26 cellular contexts compared by ENCODE assay signal in genomic region chrX:134931550-134931949, GRCh38. TPM values are rescaled to one million over a fixed set of nuclear protein-coding genes. Genes with fewer than 3 reads are reported as not detected.
DNase-seq lines count a peak whose midpoint lies in the region; ATAC-seq and TF ChIP-seq lines count a peak whose summit lies in the region.
"Had no signal": no experiment of that assay in that cellular context is flagged by ENCODE, and none has a peak within 500 bp of the region (broad histone marks: within the 10 kb centered on the region; RNA-seq: fewer than 3 reads in every experiment).

No MANE protein-coding gene starts in this region.

- no peaks in the 10 kb centered on the region for H3K4me1 Mint-ChIP-seq in Caco-2 (ENCODE audit: low read depth, unreplicated experiment)
- H3K4me1 Mint-ChIP-seq: activated CD4-positive, alpha-beta T cell treated with anti-CD3 and anti-CD28 coated beads, Interleukin-2, amount 10 ng/mL, durations not matched to agents 7 days and 5 days; GM23338; stimulated activated naive CD8-positive, alpha-beta T cell treated with anti-CD3 and anti-CD28 coated beads, Interleukin-15, amount 100 ng/mL, for 72 hours had no signal

- no peaks in the 10 kb centered on the region for H3K9me3 ChIP-seq in Caco-2
- no peaks in the 10 kb centered on the region for H3K9me3 ChIP-seq in GM23248 (ENCODE audit: low read depth)
- H3K9me3 ChIP-seq in left lung: no peaks in the 10 kb centered on the region
- H3K9me3 ChIP-seq: heart left ventricle, tibial artery had no signal

- TF ChIP-seq CTCF in Caco-2 (IDR thresholded peaks at IDR 0.05; ENCODE audit: insufficient read depth in 1 of 2, low read depth in 1 of 2, low read length in 1 of 2, severe bottlenecking in 1 of 2, unreplicated experiment in 1 of 2): no peak
- TF ChIP-seq CTCF in choroid plexus epithelial cell (conservative IDR thresholded peaks at IDR 0.05; ENCODE audit: low read depth, low read length): peak; percentile 16
- TF ChIP-seq CTCF in left lung (IDR thresholded peaks at IDR 0.05): no peak

- BruUV-seq in Caco-2 (replicated peaks; lab: Mats Ljungman, UMichigan): no TSS peak

- H3K27ac Mint-ChIP-seq in Caco-2 (ENCODE audit: unreplicated experiment): peak overlapping the region; percentile 1
- H3K27ac Mint-ChIP-seq: activated T-helper 1 cell treated with anti-CD3 and anti-CD28 coated beads, Interleukin-12 subunit alpha, Interleukin-12 subunit beta, Interleukin-2, Interleukin-4 antibody, amounts not matched to agents 30 ng/mL and 10 ng/mL and 1 ng/mL, durations not matched to agents 14 hours and 24 hours and 36 hours; GM23338; naive thymus-derived CD4-positive, alpha-beta T cell had no signal

- no peaks in the 10 kb centered on the region for H3K9me3 Mint-ChIP-seq in Caco-2 (ENCODE audit: unreplicated experiment)
- H3K9me3 Mint-ChIP-seq: activated T-helper 1 cell treated with anti-CD3 and anti-CD28 coated beads, Interleukin-12 subunit alpha, Interleukin-12 subunit beta, Interleukin-2, Interleukin-4 antibody, amounts not matched to agents 30 ng/mL and 10 ng/mL and 1 ng/mL, durations not matched to agents 14 hours and 24 hours and 36 hours; CD4-positive, CD25-positive, alpha-beta regulatory T cell; stimulated activated naive CD8-positive, alpha-beta T cell treated with anti-CD3 and anti-CD28 coated beads, Interleukin-15, amount 100 ng/mL, for 72 hours had no signal

- H3K4me3 ChIP-seq in Caco-2 (ENCODE audit: low read depth, low read length) (no peak overlapping the region), choroid plexus epithelial cell (ENCODE audit: low read depth, low read length) (no peak overlapping the region), GM23248 (no peak overlapping the region), left lung (no peak overlapping the region)
- H3K4me3 ChIP-seq: GM23338, heart left ventricle, tibial artery had no signal

- POLR2A ChIA-PET in Caco-2 (lab: Charles Lee): no interaction called here

- no peaks in the 10 kb centered on the region for H3K36me3 ChIP-seq in Caco-2 (ENCODE audit: control insufficient read depth, insufficient read depth, low read length)
- H3K36me3 ChIP-seq in GM23248 (ENCODE audit: low read depth): no peaks in the 10 kb centered on the region
- H3K36me3 ChIP-seq in left lung: no peaks in the 10 kb centered on the region
- H3K36me3 ChIP-seq: heart left ventricle, tibial artery had no signal

- DNase-seq in Caco-2: no peak
- peak; percentile 9 for DNase-seq in HT-29 (ENCODE audit: low spot score)
- DNase-seq in SK-MEL-5 (ENCODE audit: low read depth, low spot score): peak; percentile 39
- no peak for DNase-seq in choroid plexus epithelial cell (ENCODE audit: low read depth)
- no peak for DNase-seq in GM23248
- no peak for DNase-seq in left lung
- DNase-seq: activated CD4-positive, alpha-beta T cell treated with anti-CD3 and anti-CD28 coated beads, Interleukin-2, amount 10 ng/mL, durations not matched to agents 7 days and 5 days; activated naive CD4-positive, alpha-beta T cell treated with anti-CD3 and anti-CD28 coated beads, Interleukin-2, amount 50 U/mL, for 16 hours; cerebellar nuclear complex; DMS 273 treated with DMSO at 0.1 percent for 48 hours; heart left ventricle; Kasumi-1; naive thymus-derived CD4-positive, alpha-beta T cell; NCI-H1105 treated with DMSO at 0.1 percent for 48 hours; NCI-H2029; NCI-H2227 treated with DMSO at 0.1 percent for 48 hours; nucleus accumbens; stimulated activated naive CD8-positive, alpha-beta T cell treated with anti-CD3 and anti-CD28 coated beads, Interleukin-15, amount 100 ng/mL, for 72 hours; tibial artery had no signal

- in situ Hi-C loops in SK-MEL-5 (cut with HindIII; ENCODE audit: low pct_unique_long_range_greater_than_20kb, low sequenced_read_pairs) (no loop called here), GM23248 (cut with MboI) (no loop called here)

- H3K27me3 ChIP-seq in Caco-2 (replicated peaks; ENCODE audit: control insufficient read depth, insufficient read depth, low read length): no peaks in the 10 kb centered on the region
- H3K27me3 ChIP-seq in GM23248 (replicated peaks; ENCODE audit: insufficient read depth): no peaks in the 10 kb centered on the region
- no peaks in the 10 kb centered on the region for H3K27me3 ChIP-seq in left lung
- H3K27me3 ChIP-seq: tibial artery had no signal

- CTCF ChIA-PET in Caco-2 (lab: Charles Lee): no interaction called here

- ATAC-seq in left lung (no peak), GM19351 (IDR thresholded peaks at IDR 0.05; ENCODE audit: unreplicated experiment) (no peak), GM18873 (IDR thresholded peaks at IDR 0.05; ENCODE audit: low FRiP score, unreplicated experiment) (no peak)
- ATAC-seq: GM23338; heart left ventricle; naive thymus-derived CD4-positive, alpha-beta T cell; Right ventricle myocardium inferior; stimulated activated naive CD8-positive, alpha-beta T cell treated with anti-CD3 and anti-CD28 coated beads, Interleukin-15, amount 100 ng/mL, for 72 hours had no signal

- 97 to 98% methylated on average over 3 of the region's 3 CpGs for WGBS in GM23248 (ENCODE audit: low coverage in 1 of 2, low lambda C conversion rate in 2 of 2, missing lambda C conversion rate in 2 of 2), 2 experiments

- H4K20me1 ChIP-seq in GM23248 (ENCODE audit: insufficient read depth): no peaks in the 10 kb centered on the region

- no peak overlapping the region for H3K4me3 Mint-ChIP-seq in Caco-2 (ENCODE audit: unreplicated experiment)
- H3K4me3 Mint-ChIP-seq: activated CD4-positive, alpha-beta T cell treated with anti-CD3 and anti-CD28 coated beads, Interleukin-2, amount 10 ng/mL, durations not matched to agents 7 days and 5 days; activated T-helper 1 cell treated with anti-CD3 and anti-CD28 coated beads, Interleukin-12 subunit alpha, Interleukin-12 subunit beta, Interleukin-2, Interleukin-4 antibody, amounts not matched to agents 30 ng/mL and 10 ng/mL and 1 ng/mL, durations not matched to agents 14 hours and 24 hours and 36 hours; GM23338 had no signal

- no peaks in the 10 kb centered on the region for H3K79me2 ChIP-seq in GM23248 (ENCODE audit: insufficient read depth)

- H3K27me3 Mint-ChIP-seq in Caco-2 (ENCODE audit: insufficient read depth, unreplicated experiment): no peaks in the 10 kb centered on the region
- H3K27me3 Mint-ChIP-seq: stimulated activated naive CD8-positive, alpha-beta T cell treated with anti-CD3 and anti-CD28 coated beads, Interleukin-15, amount 100 ng/mL, for 72 hours had no signal

- no peaks in the 10 kb centered on the region for H3K36me3 Mint-ChIP-seq in Caco-2 (ENCODE audit: insufficient read depth, unreplicated experiment)
- H3K36me3 Mint-ChIP-seq: CD4-positive, CD25-positive, alpha-beta regulatory T cell; naive thymus-derived CD4-positive, alpha-beta T cell had no signal

- no peak overlapping the region for H3K27ac ChIP-seq in GM23248
- H3K27ac ChIP-seq in left lung: no peak overlapping the region
- H3K27ac ChIP-seq: epithelial cell of prostate, heart left ventricle, tibial artery had no signal

- H2AFZ ChIP-seq in GM23248: no peak overlapping the region
- H2AFZ ChIP-seq: GM23338 had no signal

- intact Hi-C loops in Caco-2 (cut with micrococcal nuclease; ENCODE audit: unreplicated experiment): no loop called here
- intact Hi-C loops in left lung (cut with DNase I): no loop called here

- peaks cover 11% of the 10 kb centered on the region for H3F3A ChIP-seq in GM23248 (ENCODE audit: insufficient read depth)

- H3K4me1 ChIP-seq in Caco-2 (peaks cover 25% of the 10 kb centered on the region), GM23248 (ENCODE audit: insufficient read depth) (peaks cover 22% of the 10 kb centered on the region; the same call in 1 of the 2 replicates), left lung (no peaks in the 10 kb centered on the region)
- H3K4me1 ChIP-seq: tibial artery had no signal

- no peaks in the 10 kb centered on the region for H3K9me2 ChIP-seq in GM23248 (ENCODE audit: insufficient read depth)

- no peak overlapping the region for H3K9ac ChIP-seq in GM23248

- no peak overlapping the region for H3K4me2 ChIP-seq in GM23248 (ENCODE audit: unreplicated experiment)
- H3K4me2 ChIP-seq: GM23338 had no signal

RNA-seq across cellular contexts. Expression of gene MOSPD1, which starts 16.5 kb away (rescaled TPM):
- total RNA-seq in Caco-2 (2022) (37.3 and 40.9 TPM in 2 replicates), left lung (10 to 100 TPM; 12.0 to 15.8 TPM)
- total RNA-seq in HT-29 (2014; rRNA removed; shearing (Covaris generic)): 4.4 and 11.8 TPM in 2 replicates
- total RNA-seq in SK-MEL-5 (2014; rRNA removed; shearing (Covaris generic)): 58.9 and 66.4 TPM in 2 replicates
- polyA plus RNA-seq in SK-MEL-5 (2015; cell fraction: cytosol; rRNA removed): 16.8 and 24.6 TPM in 2 replicates
- 15.2 and 21.8 TPM in 2 replicates for polyA plus RNA-seq in SK-MEL-5 (2015; cell fraction: nucleus; rRNA removed)
- total RNA-seq in GM23248 (2014; rRNA removed; shearing (Covaris generic)): 12.6 and 23.5 TPM in 2 replicates
- polyA plus RNA-seq in GM23248 (2016; fragmentation: Nextera tagmentation; extraction: Ambion mirVana): 23.3 and 24.8 TPM in 2 replicates

RNA-seq across cellular contexts. Expression of gene SMIM10, which starts 59.2 kb away (rescaled TPM):
- total RNA-seq in Caco-2 (2022) (6.0 and 7.9 TPM in 2 replicates), left lung (1 to 10 TPM; 3.0 to 4.4 TPM)
- not detected in 2 replicates for total RNA-seq in HT-29 (2014; rRNA removed; shearing (Covaris generic))
- total RNA-seq in SK-MEL-5 (2014; rRNA removed; shearing (Covaris generic)): 0.26 and 1.3 TPM in 2 replicates
- polyA plus RNA-seq in SK-MEL-5 (2015; cell fraction: cytosol; rRNA removed): 0.47 and 0.55 TPM in 2 replicates
- polyA plus RNA-seq in SK-MEL-5 (2015; cell fraction: nucleus; rRNA removed): not detected in 2 replicates
- 2.9 and 3.8 TPM in 2 replicates for total RNA-seq in GM23248 (2014; rRNA removed; shearing (Covaris generic))
- 6.7 and 7.1 TPM in 2 replicates for polyA plus RNA-seq in GM23248 (2016; fragmentation: Nextera tagmentation; extraction: Ambion mirVana)
- total RNA-seq: CD4-positive, CD25-positive, alpha-beta regulatory T cell; naive thymus-derived CD4-positive, alpha-beta T cell had no signal
- polyA plus RNA-seq: CD4-positive, CD25-positive, alpha-beta regulatory T cell; naive thymus-derived CD4-positive, alpha-beta T cell had no signal

Comparison
In these comparisons a context has a peak if more than half of its experiments do, and no peak if none do; other contexts are left out.
1. DNase-seq: peak in HT-29 (single experiment) and SK-MEL-5 (single experiment); none in Caco-2 (0 of 2), choroid plexus epithelial cell (single experiment), GM23248 (single experiment) and left lung (0 of 2).